In genomic region chr1:33007190-33008050, GRCh38 we compare ENCODE assay signal across 9 cellular contexts. TPM values are rescaled to one million over a fixed set of nuclear protein-coding genes. Genes with fewer than 3 reads are reported as not detected.
A peak's percentile ranks its signal among the peaks of the same experiment; 100 is the strongest.
DNase-seq lines count a peak whose midpoint lies in the region; ATAC-seq, FAIRE-seq and TF ChIP-seq lines count a peak whose summit lies in the region.
"Had no signal": no experiment of that assay in that cellular context is flagged by ENCODE, and none has a peak within 500 bp of the region (broad histone marks: within the 10 kb centered on the region; RNA-seq: fewer than 3 reads in every experiment).

No MANE protein-coding gene starts in this region.

- ATAC-seq in A549 (peak; percentile 98 to 99), lung (ENCODE audit: insufficient read depth, low FRiP score) (peak; percentile 59), GM19351 (IDR thresholded peaks at IDR 0.05; ENCODE audit: unreplicated experiment) (no peak), HG02938 (IDR thresholded peaks at IDR 0.05; ENCODE audit: unreplicated experiment) (no peak)

- peaks cover 9 to 10% of the 10 kb centered on the region in 2 donors for H3K36me3 ChIP-seq in lung (ENCODE audit: control insufficient read depth in 2 of 2, insufficient read depth in 2 of 2, low read length in 2 of 2)

- no peak overlapping the region for H3K4me3 ChIP-seq in A549
- no peak overlapping the region for H3K4me3 ChIP-seq in lung

- no peak for TF ChIP-seq POLR2A in A549 (IDR thresholded peaks at IDR 0.05; ENCODE audit: low read length)

- POLR2A ChIA-PET in A549 (lab: Yijun Ruan, JAX), result interaction anchor here (1.0 to 1.3 kb wide), 4 partner anchors 15 to 74 kb away, joined by 3 to 15 read pairs (median 4); partner anchors contain the start of gene RNF19B

- FAIRE-seq in A549 (lab: Jason Lieb, UNC), result no peak
- FAIRE-seq: endometrium had no signal

- no peaks in the 10 kb centered on the region for H3K27me3 ChIP-seq in lung (ENCODE audit: control insufficient read depth, insufficient read depth)

- CTCF ChIA-PET in A549 (lab: Yijun Ruan, JAX), result interaction anchor here (0.6 to 3.8 kb wide), 37 partner anchors 8 to 487 kb away, joined by 3 to 29 read pairs (median 4); no protein-coding TSS in a partner anchor

- peak; percentile 59 to 67 for TF ChIP-seq RAD21 in A549 (conservative IDR thresholded peaks at IDR 0.05 in 1 of 2, IDR thresholded peaks at IDR 0.05 in 1 of 2)

- no peak for TF ChIP-seq EP300 in A549 (IDR thresholded peaks at IDR 0.05)

- TF ChIP-seq CTCF in A549 (IDR thresholded peaks at IDR 0.05) (peak; percentile 51), lung (IDR thresholded peaks at IDR 0.05; ENCODE audit: control extremely low read depth, extremely low read depth) (peak; percentile 24)

- DNase-seq in A549 (ENCODE audit: low read depth in 1 of 2, low spot score in 1 of 2), result peak; percentile 79 to 84
- peak; percentile 26 for DNase-seq in GDM1 (lab: John Stamatoyannopoulos, UW)
- peak; percentile 89 for DNase-seq in NCI-H345 treated with DMSO at 0.1 percent for 48 hours (lab: John Stamatoyannopoulos, UW; ENCODE audit: unreplicated experiment)
- DNase-seq in lung (ENCODE audit: low spot score), result peak; percentile 61
- DNase-seq in NK-92 (lab: John Stamatoyannopoulos, UW; ENCODE audit: unreplicated experiment), result no peak

- H3K4me2 ChIP-seq in A549, result peak overlapping the region; percentile 51; the same call in 2 of the 3 replicates

- no peaks in the 10 kb centered on the region for H3K9me3 ChIP-seq in A549
- H3K9me3 ChIP-seq in lung (ENCODE audit: control insufficient read depth in 2 of 2, insufficient read depth in 1 of 2, low read length in 1 of 2), result no peaks in the 10 kb centered on the region

- H3K27ac ChIP-seq in A549, result peak overlapping the region in 1 of 2 experiments; percentile 59; a peak in 1 of 6 replicates
- H3K27ac ChIP-seq in cingulate gyrus (ENCODE audit: low read depth, low read length), result peak overlapping the region; percentile 25
- H3K27ac ChIP-seq in lung (ENCODE audit: low read depth in 1 of 2, low read length in 1 of 2), result peak overlapping the region; percentile 42 to 66

- H3K4me1 ChIP-seq in A549 (peaks cover 19% of the 10 kb centered on the region), lung (ENCODE audit: control insufficient read depth in 2 of 2, insufficient read depth in 2 of 2, low read length in 2 of 2) (peaks cover 22 to 47% of the 10 kb centered on the region in 2 donors)

- 31% methylated on average over 6 of the region's 6 CpGs for WGBS in A549 (ENCODE audit: missing lambda C conversion rate)
- 51 to 71% methylated on average over 6 of the region's 6 CpGs for WGBS in lung, 2 donors

TF ChIP-seq in A549, 52 proteins besides CTCF, POLR2A, EP300 and RAD21:
- TF ChIP-seq FOSL2 (IDR thresholded peaks at IDR 0.05), result no peak
- TF ChIP-seq FOSL2 (CRISPR knock-in tag; IDR thresholded peaks at IDR 0.05), result peak; percentile 58
- TF ChIP-seq RNF2 (IDR thresholded peaks at IDR 0.05; ENCODE audit: borderline replicate concordance, low read depth), result no peak
- peak; percentile 74 for TF ChIP-seq SMC3 (IDR thresholded peaks at IDR 0.05)
- no peak for TF ChIP-seq RCOR1 (IDR thresholded peaks at IDR 0.05; ENCODE audit: low read depth, low read length)

RNA-seq across cellular contexts. Expression of gene AK2, which starts 29.3 kb away (rescaled TPM):
- polyA plus RNA-seq in A549 (2011; rRNA removed), result 148 and 164 TPM in 2 replicates
- polyA plus RNA-seq in A549 (2012; cell fraction: cytosol; rRNA removed), result 139 and 163 TPM in 2 replicates
- polyA plus RNA-seq in A549 (2012; cell fraction: nucleus; rRNA removed), result 85.9 and 144 TPM in 2 replicates
- polyA plus RNA-seq in A549 (2017; fragmentation: RNase III; extraction: RNeasy Plus Mini Kit Qiagen cat#74134 plus additional on column Dnase treatment), result 174 to 179 TPM (median 178 TPM) in 3 replicates
- polyA minus RNA-seq in A549 (2011; rRNA and poly(A)+ RNA removed), result 62.3 and 65.2 TPM in 2 replicates
- 100 to 1,000 TPM in 1 of 2 donors, 10 to 100 TPM in 1; 86.8 to 127 TPM for total RNA-seq in lung
- 100 to 1,000 TPM in 1 of 2 donors, 10 to 100 TPM in 1; 87.6 to 115 TPM for polyA plus RNA-seq in lung

RNA-seq across cellular contexts. Expression of gene RNF19B, which starts 42.8 kb away (rescaled TPM):
- polyA plus RNA-seq in A549 (2011; rRNA removed), result 21.7 and 22.6 TPM in 2 replicates
- 14.8 and 16.8 TPM in 2 replicates for polyA plus RNA-seq in A549 (2012; cell fraction: cytosol; rRNA removed)
- 9.5 and 10.9 TPM in 2 replicates for polyA plus RNA-seq in A549 (2012; cell fraction: nucleus; rRNA removed)
- polyA plus RNA-seq in A549 (2017; fragmentation: RNase III; extraction: RNeasy Plus Mini Kit Qiagen cat#74134 plus additional on column Dnase treatment), result 9.8 to 10.0 TPM (median 9.9 TPM) in 3 replicates
- 25.3 and 32.3 TPM in 2 replicates for polyA minus RNA-seq in A549 (2011; rRNA and poly(A)+ RNA removed)
- 10 to 100 TPM; 15.5 to 38.1 TPM for total RNA-seq in lung
- polyA plus RNA-seq in lung, result 10 to 100 TPM in 1 of 2 donors, 1 to 10 TPM in 1; 5.1 to 65.9 TPM

Comparison
In these comparisons a context has a peak if more than half of its experiments do, and no peak if none do; other contexts are left out.
1. ATAC-seq: peak in A549 (2 of 2) and lung (single experiment); none in GM19351 (single experiment) and HG02938 (single experiment).